In genomic region chr3:72270072-72270611, GRCh38 we compare ENCODE assay signal across 8 cellular contexts.
A peak's percentile ranks its signal among the peaks of the same experiment; 100 is the strongest.
DNase-seq lines count a peak whose midpoint lies in the region; ATAC-seq and TF ChIP-seq lines count a peak whose summit lies in the region.

No MANE protein-coding gene starts in this region.

- peak in 2 of 4 donors; percentile 68 to 91 for TF ChIP-seq EP300 in upper lobe of left lung (IDR thresholded peaks at IDR 0.05)

- H3K27me3 ChIP-seq in upper lobe of left lung, result no peaks in the 10 kb centered on the region

- intact Hi-C loops in left colon (cut with DNase I, micrococcal nuclease), result no loop called here

- H3K9me3 ChIP-seq in upper lobe of left lung, result no peaks in the 10 kb centered on the region

- H3K4me3 ChIP-seq in upper lobe of left lung, result no peak overlapping the region

- H3K4me1 ChIP-seq in upper lobe of left lung, result peaks cover 53 to 61% (median 58%) of the 10 kb centered on the region in 4 donors

- no peaks in the 10 kb centered on the region for H3K36me3 ChIP-seq in upper lobe of left lung

- TF ChIP-seq POLR2A in upper lobe of left lung (IDR thresholded peaks at IDR 0.05), result no peak

- H3K27ac ChIP-seq in upper lobe of left lung, result peak overlapping the region; percentile 47 to 81 (median 71)

- DNase-seq in COLO829 (ENCODE audit: low spot score) (peak; percentile 70), LoVo (ENCODE audit: low spot score) (peak; percentile 67), astrocyte of the hippocampus (ENCODE audit: low read depth, low spot score) (peak; percentile 89), left colon (peak; percentile 66 to 86), upper lobe of left lung (peak; percentile 87 to 92), NCI-H526 treated with DMSO at 0.1 percent for 48 hours (lab: John Stamatoyannopoulos, UW) (no peak), D341Med (ENCODE audit: low spot score) (no peak)

- TF ChIP-seq CTCF in upper lobe of left lung (IDR thresholded peaks at IDR 0.05), result peak in 1 of 6 experiments; percentile 20

- 22 to 24% methylated on average over 8 of the region's 8 CpGs for WGBS in upper lobe of left lung, 2 donors

- peak; percentile 82 for ATAC-seq in left colon
- ATAC-seq in upper lobe of left lung (ENCODE audit: low FRiP score in 2 of 2), result peak; percentile 76 to 93
- no peak for ATAC-seq in HG03565 (IDR thresholded peaks at IDR 0.05; ENCODE audit: unreplicated experiment)

Comparison
In these comparisons a context has a peak if more than half of its experiments do, and no peak if none do; other contexts are left out.
1. DNase-seq: peak in COLO829 (single experiment), LoVo (single experiment), astrocyte of the hippocampus (single experiment), left colon (2 of 2) and upper lobe of left lung (2 of 2); none in NCI-H526 treated with DMSO at 0.1 percent for 48 hours (single experiment) and D341Med (single experiment).